13 cellular contexts compared by ENCODE assay signal in the genomic region with DNA sequence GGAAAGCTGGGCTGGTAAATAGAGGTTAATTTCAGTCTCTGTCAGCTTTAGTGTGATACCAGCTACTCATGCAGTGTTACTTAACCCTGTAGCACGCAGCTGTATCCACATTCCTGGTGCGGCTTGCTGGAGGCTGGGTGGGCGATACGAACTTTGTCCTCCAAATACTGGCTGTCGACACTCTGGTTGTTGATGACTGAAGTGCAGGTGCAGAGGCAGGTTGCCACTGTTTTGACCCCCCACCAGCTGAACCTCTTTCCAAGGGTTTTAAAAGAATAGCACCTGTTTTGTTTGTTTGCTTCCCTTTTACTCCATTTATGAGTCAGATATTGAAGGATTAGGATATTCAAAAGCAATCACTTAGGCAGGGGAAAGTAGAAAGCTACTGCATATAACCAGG. TPM values are rescaled to one million over a fixed set of nuclear protein-coding genes. Genes with fewer than 3 reads are reported as not detected.
DNase-seq lines count a peak whose midpoint lies in the region; ATAC-seq and TF ChIP-seq lines count a peak whose summit lies in the region.
"Had no signal": no experiment of that assay in that cellular context is flagged by ENCODE, and none has a peak within 500 bp of the region (broad histone marks: within the 10 kb centered on the region; RNA-seq: fewer than 3 reads in every experiment).

No MANE protein-coding gene starts in this region.

- no peak overlapping the region for H2AFZ ChIP-seq in GM23338

- intact Hi-C loops in Panc1 (cut with micrococcal nuclease; ENCODE audit: unreplicated experiment): no loop called here
- intact Hi-C loops in activated naive CD4-positive, alpha-beta T cell treated with anti-CD3 and anti-CD28 coated beads for 36 hours (cut with micrococcal nuclease): no loop called here

- peaks cover 13% of the 10 kb centered on the region for H4K20me1 ChIP-seq in GM23338 (replicated peaks; ENCODE audit: insufficient read depth)

- POLR2A ChIA-PET in Panc1 (lab: Charles Lee): no interaction called here

- H3K79me2 ChIP-seq in GM23338 (replicated peaks; ENCODE audit: insufficient read depth): peaks cover 74% of the 10 kb centered on the region

- CTCF ChIA-PET in Panc1 (lab: Charles Lee): no interaction called here
- CTCF ChIA-PET in activated naive CD4-positive, alpha-beta T cell treated with anti-CD3 and anti-CD28 coated beads for 36 hours (lab: Charles Lee): no interaction called here

- TSS peak; percentile 12 for BruUV-seq in Panc1 (replicated peaks; lab: Mats Ljungman, UMichigan)

- H3K9me3 Mint-ChIP-seq in GM23338: no peaks in the 10 kb centered on the region
- H3K9me3 Mint-ChIP-seq in neural crest cell: no peaks in the 10 kb centered on the region
- no peaks in the 10 kb centered on the region for H3K9me3 Mint-ChIP-seq in activated naive CD4-positive, alpha-beta T cell treated with anti-CD3 and anti-CD28 coated beads for 36 hours
- H3K9me3 Mint-ChIP-seq: CD8-positive, alpha-beta T cell; IgD-negative memory B cell had no signal

- peaks cover 3% of the 10 kb centered on the region for H3F3A ChIP-seq in GM23338 (replicated peaks; ENCODE audit: low read depth)

- ATAC-seq in GM23338 (no peak), Panc1 (no peak)
- ATAC-seq: CD8-positive, alpha-beta T cell had no signal

- H3K36me3 ChIP-seq in GM23338 (ENCODE audit: insufficient read depth) (peaks cover 4% of the 10 kb centered on the region; the same call in 1 of the 2 replicates), Panc1 (ENCODE audit: control insufficient read depth, insufficient read depth, low read length) (peaks cover 9% of the 10 kb centered on the region)

- no peak overlapping the region for H3K4me3 Mint-ChIP-seq in GM23338
- H3K4me3 Mint-ChIP-seq in neural crest cell: peak overlapping the region; percentile 49
- no peak overlapping the region for H3K4me3 Mint-ChIP-seq in activated naive CD4-positive, alpha-beta T cell treated with anti-CD3 and anti-CD28 coated beads for 36 hours
- H3K4me3 Mint-ChIP-seq: B cell; CD8-positive, alpha-beta T cell had no signal

- in situ Hi-C loops in Panc1 (cut with HindIII; ENCODE audit: low pct_unique_long_range_greater_than_20kb, low sequenced_read_pairs): no loop called here

- peak overlapping the region; percentile 30; the same call in 1 of the 2 replicates for H3K27ac ChIP-seq in GM23338 (ENCODE audit: low read depth)
- H3K27ac ChIP-seq in Panc1 (ENCODE audit: low read length): no peak overlapping the region
- H3K27ac ChIP-seq: BLaER1 treated with 17β-estradiol and CSF1 and Interleukin-3, amounts not matched to agents 10 nM and 100 nM had no signal

- no peaks in the 10 kb centered on the region for H3K9me3 ChIP-seq in Panc1 (ENCODE audit: control insufficient read depth, insufficient read depth, low read depth, low read length)
- H3K9me3 ChIP-seq: BLaER1 treated with 17β-estradiol and CSF1 and Interleukin-3, amounts not matched to agents 10 nM and 100 nM; HAP-1 had no signal

- H3K27me3 ChIP-seq in GM23338 (ENCODE audit: insufficient read depth) (no peaks in the 10 kb centered on the region), Panc1 (ENCODE audit: control insufficient read depth, insufficient read depth, low read length) (no peaks in the 10 kb centered on the region)
- H3K27me3 ChIP-seq: BLaER1 treated with 17β-estradiol and CSF1 and Interleukin-3, amounts not matched to agents 10 nM and 100 nM had no signal

- H3K4me1 Mint-ChIP-seq in GM23338 (peaks cover 15% of the 10 kb centered on the region), neural crest cell (peaks cover 30% of the 10 kb centered on the region)
- peaks cover 19% of the 10 kb centered on the region for H3K4me1 Mint-ChIP-seq in activated naive CD4-positive, alpha-beta T cell treated with anti-CD3 and anti-CD28 coated beads for 36 hours (ENCODE audit: low read depth)

- H3K4me3 ChIP-seq in GM23338 (no peak overlapping the region), Panc1 (ENCODE audit: low read depth in 2 of 2, low read length in 2 of 2) (no peak overlapping the region)
- H3K4me3 ChIP-seq: BLaER1 treated with 17β-estradiol and CSF1 and Interleukin-3, amounts not matched to agents 10 nM and 100 nM; HAP-1 had no signal

- H3K27me3 Mint-ChIP-seq in GM23338 (ENCODE audit: insufficient read depth, low read depth, poor library complexity) (peaks cover 2% of the 10 kb centered on the region), neural crest cell (ENCODE audit: low read depth) (no peaks in the 10 kb centered on the region)
- no peaks in the 10 kb centered on the region for H3K27me3 Mint-ChIP-seq in activated naive CD4-positive, alpha-beta T cell treated with anti-CD3 and anti-CD28 coated beads for 36 hours (ENCODE audit: low read depth)
- H3K27me3 Mint-ChIP-seq: B cell, IgD-negative memory B cell had no signal

- peak; percentile 50 for DNase-seq in COLO668 (lab: John Stamatoyannopoulos, UW; ENCODE audit: unreplicated experiment)
- DNase-seq in GM23338 (ENCODE audit: low spot score): no peak
- no peak for DNase-seq in Panc1 (ENCODE audit: low read depth, low spot score)
- no peak for DNase-seq in neural crest cell (ENCODE audit: low read depth, low spot score)
- DNase-seq in activated effector memory CD4-positive, alpha-beta T cell treated with Interleukin-2 at 50 U/mL for 16 hours: no peak
- no peak for DNase-seq in NCI-H446 treated with DMSO at 0.1 percent for 48 hours (lab: John Stamatoyannopoulos, UW)
- DNase-seq in activated naive CD4-positive, alpha-beta T cell treated with anti-CD3 and anti-CD28 coated beads for 36 hours: no peak
- DNase-seq: CD8-positive, alpha-beta T cell; COR-L47 had no signal

- H3K4me1 ChIP-seq in GM23338 (ENCODE audit: insufficient read depth) (peaks cover 7% of the 10 kb centered on the region), Panc1 (ENCODE audit: control insufficient read depth, insufficient read depth, low read length) (no peaks in the 10 kb centered on the region)

- no peak for TF ChIP-seq CTCF in GM23338 (conservative IDR thresholded peaks at IDR 0.05; ENCODE audit: low read depth in 2 of 2)
- TF ChIP-seq CTCF in Panc1 (IDR thresholded peaks at IDR 0.05): no peak
- TF ChIP-seq CTCF in neural crest cell (conservative IDR thresholded peaks at IDR 0.05): no peak

- H3K4me2 ChIP-seq in GM23338: no peak overlapping the region
- H3K4me2 ChIP-seq: BLaER1 treated with 17β-estradiol and CSF1 and Interleukin-3, amounts not matched to agents 10 nM and 100 nM had no signal

- H3K9me2 ChIP-seq in GM23338 (ENCODE audit: insufficient read depth): no peaks in the 10 kb centered on the region

- H3K36me3 Mint-ChIP-seq in GM23338 (ENCODE audit: low read depth): peaks cover 21% of the 10 kb centered on the region
- H3K36me3 Mint-ChIP-seq in neural crest cell (ENCODE audit: low read depth): peaks cover 6% of the 10 kb centered on the region
- peaks cover 12% of the 10 kb centered on the region for H3K36me3 Mint-ChIP-seq in activated naive CD4-positive, alpha-beta T cell treated with anti-CD3 and anti-CD28 coated beads for 36 hours (ENCODE audit: low read depth)

- no peak overlapping the region for H3K27ac Mint-ChIP-seq in GM23338
- H3K27ac Mint-ChIP-seq in neural crest cell (ENCODE audit: unreplicated experiment): no peak overlapping the region
- no peak overlapping the region for H3K27ac Mint-ChIP-seq in activated naive CD4-positive, alpha-beta T cell treated with anti-CD3 and anti-CD28 coated beads for 36 hours
- H3K27ac Mint-ChIP-seq: B cell; CD8-positive, alpha-beta T cell; IgD-negative memory B cell had no signal

TF ChIP-seq in GM23338, 12 proteins besides CTCF, POLR2A, EP300 and RAD21 (continues in another document):
- TF ChIP-seq ZNF331 (CRISPR knock-in tag; IDR thresholded peaks at IDR 0.05; ENCODE audit: low read depth) (no peak), NANOG (IDR thresholded peaks at IDR 0.05; ENCODE audit: borderline replicate concordance) (no peak), EZH2phosphoT487 (IDR thresholded peaks at IDR 0.05; ENCODE audit: unreplicated experiment) (no peak), ETS1 (IDR thresholded peaks at IDR 0.05) (no peak), ZNF114 (CRISPR knock-in tag; IDR thresholded peaks at IDR 0.05) (no peak), JUNB (IDR thresholded peaks at IDR 0.05; ENCODE audit: unreplicated experiment) (no peak)

RNA-seq across cellular contexts. Expression of gene RABGAP1, which starts 4.4 kb away (rescaled TPM):
- 33.9 and 34.0 TPM in 2 replicates for total RNA-seq in GM23338 (2014; rRNA removed; shearing (Covaris generic))
- polyA plus RNA-seq in GM23338 (2016; fragmentation: Nextera tagmentation; extraction: Ambion mirVana): 8.1 and 8.5 TPM in 2 replicates
- 41.4 TPM for total RNA-seq in Panc1 (2021; ENCODE audit: unreplicated experiment)
- 18.0 TPM for polyA plus RNA-seq in Panc1 (2012; ENCODE audit: insufficient read length)
- 54.9 and 59.5 TPM in 2 replicates for total RNA-seq in neural crest cell
- total RNA-seq in activated naive CD4-positive, alpha-beta T cell treated with anti-CD3 and anti-CD28 coated beads for 36 hours: 10 to 100 TPM; 19.7 to 21.3 TPM

RNA-seq across cellular contexts. Expression of gene ZBTB26, which starts 5.2 kb away (rescaled TPM):
- 9.0 and 9.7 TPM in 2 replicates for total RNA-seq in GM23338 (2014; rRNA removed; shearing (Covaris generic))
- 2.7 and 3.0 TPM in 2 replicates for polyA plus RNA-seq in GM23338 (2016; fragmentation: Nextera tagmentation; extraction: Ambion mirVana)
- total RNA-seq in Panc1 (2021; ENCODE audit: unreplicated experiment) (4.5 TPM), neural crest cell (13.2 and 13.5 TPM in 2 replicates)
- 1.2 TPM for polyA plus RNA-seq in Panc1 (2012; ENCODE audit: insufficient read length)
- 1 to 10 TPM; 5.5 to 5.7 TPM for total RNA-seq in activated naive CD4-positive, alpha-beta T cell treated with anti-CD3 and anti-CD28 coated beads for 36 hours

RNA-seq across cellular contexts. Expression of gene ZBTB6, which starts 23.3 kb away (rescaled TPM):
- 12.7 and 16.9 TPM in 2 replicates for total RNA-seq in GM23338 (2014; rRNA removed; shearing (Covaris generic))
- 3.2 and 4.0 TPM in 2 replicates for polyA plus RNA-seq in GM23338 (2016; fragmentation: Nextera tagmentation; extraction: Ambion mirVana)
- 5.9 TPM for total RNA-seq in Panc1 (2021; ENCODE audit: unreplicated experiment)
- polyA plus RNA-seq in Panc1 (2012; ENCODE audit: insufficient read length): 1.9 TPM
- 8.4 and 9.4 TPM in 2 replicates for total RNA-seq in neural crest cell
- total RNA-seq in activated naive CD4-positive, alpha-beta T cell treated with anti-CD3 and anti-CD28 coated beads for 36 hours: 1 to 10 TPM; 7.7 to 8.0 TPM

RNA-seq across cellular contexts. Expression of gene RC3H2, which starts 31.3 kb away (rescaled TPM):
- total RNA-seq in GM23338 (2014; rRNA removed; shearing (Covaris generic)): 37.5 and 42.1 TPM in 2 replicates
- 20.6 and 24.9 TPM in 2 replicates for polyA plus RNA-seq in GM23338 (2016; fragmentation: Nextera tagmentation; extraction: Ambion mirVana)
- total RNA-seq in Panc1 (2021; ENCODE audit: unreplicated experiment): 57.6 TPM
- 16.1 TPM for polyA plus RNA-seq in Panc1 (2012; ENCODE audit: insufficient read length)
- 53.5 and 54.1 TPM in 2 replicates for total RNA-seq in neural crest cell
- total RNA-seq in activated naive CD4-positive, alpha-beta T cell treated with anti-CD3 and anti-CD28 coated beads for 36 hours: 10 to 100 TPM; 20.2 to 21.3 TPM
